Comparison of ENCODE assay signal across 8 cellular contexts in genomic region chr6:24283043-24283985, GRCh38.
DNase-seq lines count a peak whose midpoint lies in the region; ATAC-seq and TF ChIP-seq lines count a peak whose summit lies in the region.

No MANE protein-coding gene starts in this region.

- ATAC-seq in GM19351 (IDR thresholded peaks at IDR 0.05; ENCODE audit: unreplicated experiment) (peak; percentile 84), HG03354 (IDR thresholded peaks at IDR 0.05; ENCODE audit: poor library complexity, severe bottlenecking, unreplicated experiment) (peak; percentile 95), memory B cell (ENCODE audit: low read depth) (peak; percentile 74)

- peak; percentile 96 for DNase-seq in COLO829 (ENCODE audit: low spot score)
- DNase-seq in NCI-H2171 treated with DMSO at 0.1 percent for 48 hours (lab: John Stamatoyannopoulos, UW): peak; percentile 91
- peak; percentile 88 for DNase-seq in endodermal cell
- DNase-seq in memory B cell (ENCODE audit: low spot score in 2 of 2): peak in 1 of 2 donors; percentile 3
- DNase-seq in stromal cell of bone marrow (ENCODE audit: low read depth): peak; percentile 54

- H3K9me3 Mint-ChIP-seq in endodermal cell (peaks cover 2% of the 10 kb centered on the region), memory B cell (no peaks in the 10 kb centered on the region)

- H3K9me3 ChIP-seq in endodermal cell (ENCODE audit: control insufficient read depth, low read length): no peaks in the 10 kb centered on the region

- no peaks in the 10 kb centered on the region for H3K36me3 ChIP-seq in endodermal cell (ENCODE audit: control insufficient read depth, insufficient read depth, low read length)

- TF ChIP-seq CTCF in WI38 (IDR thresholded peaks at IDR 0.05; ENCODE audit: low read depth, low read length) (peak; percentile 48), endodermal cell (conservative IDR thresholded peaks at IDR 0.05) (peak; percentile 83)

- no peaks in the 10 kb centered on the region for H3K27me3 ChIP-seq in endodermal cell (ENCODE audit: control insufficient read depth, insufficient read depth, low read length, poor library complexity, severe bottlenecking)

- H3K4me3 Mint-ChIP-seq in endodermal cell: peak overlapping the region; percentile 37
- H3K4me3 Mint-ChIP-seq in memory B cell: peak overlapping the region; percentile 16

- H3K4me1 Mint-ChIP-seq in endodermal cell (peaks cover 4% of the 10 kb centered on the region), memory B cell (no peaks in the 10 kb centered on the region)

- WGBS in endodermal cell (ENCODE audit: insufficient coverage in 1 of 2, insufficient read length in 1 of 2), 2 experiments: 29 to 36% methylated on average over 7 to 10 of the region's 10 CpGs

- peaks cover 3% of the 10 kb centered on the region for H3K27me3 Mint-ChIP-seq in endodermal cell (ENCODE audit: insufficient read depth)
- peaks cover 2% of the 10 kb centered on the region for H3K27me3 Mint-ChIP-seq in memory B cell

- H3K4me3 ChIP-seq in WI38 (ENCODE audit: low read depth, low read length): no peak overlapping the region
- H3K4me3 ChIP-seq in endodermal cell (ENCODE audit: low read length): peak overlapping the region; percentile 64

- no peak overlapping the region for H3K9ac ChIP-seq in endodermal cell (ENCODE audit: extremely low read depth, low read length, poor library complexity, severe bottlenecking)

- no peak overlapping the region for H3K27ac Mint-ChIP-seq in endodermal cell
- H3K27ac Mint-ChIP-seq in memory B cell: no peak overlapping the region

- H3K27ac ChIP-seq in endodermal cell (ENCODE audit: low read depth, low read length): no peak overlapping the region

- no peaks in the 10 kb centered on the region for H3K36me3 Mint-ChIP-seq in endodermal cell (ENCODE audit: low read depth)
- H3K36me3 Mint-ChIP-seq in memory B cell: no peaks in the 10 kb centered on the region

- no peaks in the 10 kb centered on the region for H3K4me1 ChIP-seq in endodermal cell (ENCODE audit: control insufficient read depth, insufficient read depth, low read length)
